1 cellular context compared by ENCODE assay signal in the genomic region with DNA sequence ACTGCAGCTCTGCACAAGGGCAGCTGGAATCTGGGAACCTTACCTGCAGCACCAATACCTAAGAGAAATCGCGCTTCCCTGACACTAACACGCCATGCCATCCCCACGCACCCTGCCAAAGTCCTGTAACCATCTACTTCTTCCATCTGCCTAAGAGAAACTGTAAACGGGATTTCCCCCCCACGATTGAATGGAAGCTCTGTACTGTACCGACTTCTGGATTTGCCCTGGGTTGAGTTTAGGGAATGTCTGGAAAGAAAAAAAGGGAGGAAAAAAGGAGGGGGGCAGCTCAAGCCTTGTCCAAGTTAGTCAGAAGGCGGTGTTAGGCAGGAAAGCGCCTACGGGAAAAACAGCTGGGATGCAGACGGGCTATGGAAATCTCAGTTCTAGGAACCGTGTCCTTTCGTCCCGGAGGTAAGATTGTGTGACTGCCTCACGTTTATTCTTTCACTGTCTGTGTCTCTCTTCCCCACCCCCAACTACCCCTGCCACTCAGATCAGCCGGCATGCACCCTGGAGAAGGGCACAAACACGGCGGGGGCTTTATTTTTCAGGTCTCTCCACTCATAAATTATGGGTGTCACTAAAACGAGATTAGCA.
TF ChIP-seq lines count a peak whose summit lies in the region.

No MANE protein-coding gene starts in this region.

TF ChIP-seq in SK-N-SH treated with all-trans-retinoic acid at 6 μM for 48 hours, 23 proteins besides CTCF, POLR2A, EP300 and RAD21 (continued from another document):
- TF ChIP-seq, protein P1, sequence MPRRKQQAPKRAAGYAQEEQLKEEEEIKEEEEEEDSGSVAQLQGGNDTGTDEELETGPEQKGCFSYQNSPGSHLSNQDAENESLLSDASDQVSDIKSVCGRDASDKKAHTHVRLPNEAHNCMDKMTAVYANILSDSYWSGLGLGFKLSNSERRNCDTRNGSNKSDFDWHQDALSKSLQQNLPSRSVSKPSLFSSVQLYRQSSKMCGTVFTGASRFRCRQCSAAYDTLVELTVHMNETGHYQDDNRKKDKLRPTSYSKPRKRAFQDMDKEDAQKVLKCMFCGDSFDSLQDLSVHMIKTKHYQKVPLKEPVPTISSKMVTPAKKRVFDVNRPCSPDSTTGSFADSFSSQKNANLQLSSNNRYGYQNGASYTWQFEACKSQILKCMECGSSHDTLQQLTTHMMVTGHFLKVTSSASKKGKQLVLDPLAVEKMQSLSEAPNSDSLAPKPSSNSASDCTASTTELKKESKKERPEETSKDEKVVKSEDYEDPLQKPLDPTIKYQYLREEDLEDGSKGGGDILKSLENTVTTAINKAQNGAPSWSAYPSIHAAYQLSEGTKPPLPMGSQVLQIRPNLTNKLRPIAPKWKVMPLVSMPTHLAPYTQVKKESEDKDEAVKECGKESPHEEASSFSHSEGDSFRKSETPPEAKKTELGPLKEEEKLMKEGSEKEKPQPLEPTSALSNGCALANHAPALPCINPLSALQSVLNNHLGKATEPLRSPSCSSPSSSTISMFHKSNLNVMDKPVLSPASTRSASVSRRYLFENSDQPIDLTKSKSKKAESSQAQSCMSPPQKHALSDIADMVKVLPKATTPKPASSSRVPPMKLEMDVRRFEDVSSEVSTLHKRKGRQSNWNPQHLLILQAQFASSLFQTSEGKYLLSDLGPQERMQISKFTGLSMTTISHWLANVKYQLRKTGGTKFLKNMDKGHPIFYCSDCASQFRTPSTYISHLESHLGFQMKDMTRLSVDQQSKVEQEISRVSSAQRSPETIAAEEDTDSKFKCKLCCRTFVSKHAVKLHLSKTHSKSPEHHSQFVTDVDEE (CRISPR knock-in tag; IDR thresholded peaks at IDR 0.05): no peak
